Comparison of ENCODE assay signal across 1 cellular context in genomic region chr14:100746326-100746725, GRCh38.
TF ChIP-seq lines count a peak whose summit lies in the region.

No MANE protein-coding gene starts in this region.

TF ChIP-seq in IMR-90, 13 proteins besides CTCF, POLR2A, EP300 and RAD21 (continued from another document):
- TF ChIP-seq, protein P1, sequence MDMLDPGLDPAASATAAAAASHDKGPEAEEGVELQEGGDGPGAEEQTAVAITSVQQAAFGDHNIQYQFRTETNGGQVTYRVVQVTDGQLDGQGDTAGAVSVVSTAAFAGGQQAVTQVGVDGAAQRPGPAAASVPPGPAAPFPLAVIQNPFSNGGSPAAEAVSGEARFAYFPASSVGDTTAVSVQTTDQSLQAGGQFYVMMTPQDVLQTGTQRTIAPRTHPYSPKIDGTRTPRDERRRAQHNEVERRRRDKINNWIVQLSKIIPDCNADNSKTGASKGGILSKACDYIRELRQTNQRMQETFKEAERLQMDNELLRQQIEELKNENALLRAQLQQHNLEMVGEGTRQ (IDR thresholded peaks at IDR 0.05; ENCODE audit: low read depth, low read length), result no peak
- no peak for TF ChIP-seq MAFK (IDR thresholded peaks at IDR 0.05; ENCODE audit: low read depth, low read length)
- no peak for TF ChIP-seq CEBPB (IDR thresholded peaks at IDR 0.05; ENCODE audit: low read depth, low read length)
- no peak for TF ChIP-seq MXI1 (IDR thresholded peaks at IDR 0.05; ENCODE audit: borderline replicate concordance, low read depth, low read length)
- no peak for TF ChIP-seq RFX5 (IDR thresholded peaks at IDR 0.05; ENCODE audit: low read depth, low read length)
- no peak for TF ChIP-seq ELK1 (IDR thresholded peaks at IDR 0.05; ENCODE audit: borderline replicate concordance, low read depth, low read length)
- TF ChIP-seq MAZ (IDR thresholded peaks at IDR 0.05; ENCODE audit: borderline replicate concordance, low read depth, low read length), result no peak
- TF ChIP-seq BHLHE40 (IDR thresholded peaks at IDR 0.05; ENCODE audit: low read depth, low read length), result no peak
- no peak for TF ChIP-seq SMC3 (IDR thresholded peaks at IDR 0.05; ENCODE audit: low read depth, low read length)
- TF ChIP-seq CHD1 (IDR thresholded peaks at IDR 0.05; ENCODE audit: low read depth, low read length), result no peak
- no peak for TF ChIP-seq RCOR1 (IDR thresholded peaks at IDR 0.05; ENCODE audit: insufficient replicate concordance, low read length)
